Comparison of ENCODE assay signal across 8 cellular contexts in genomic region chr1:147641695-147642592, GRCh38. TPM values are rescaled to one million over a fixed set of nuclear protein-coding genes. Genes with fewer than 3 reads are reported as not detected.
DNase-seq lines count a peak whose midpoint lies in the region; ATAC-seq and TF ChIP-seq lines count a peak whose summit lies in the region.

No MANE protein-coding gene starts in this region.

- intact Hi-C loops in CD14-positive monocyte (cut with micrococcal nuclease) = no loop called here
- intact Hi-C loops in psoas muscle (cut with DNase I) = loop anchor here (1.0 to 10.0 kb wide), 7 partner anchors 60 to 367 kb away; no protein-coding TSS in a partner anchor

- H3K4me3 Mint-ChIP-seq in CD14-positive monocyte = no peak overlapping the region

- no peak overlapping the region for H3K9ac ChIP-seq in GM23248

- peaks cover 13% of the 10 kb centered on the region for H3K4me1 Mint-ChIP-seq in CD14-positive monocyte

- H3K4me1 ChIP-seq in GM23248 (ENCODE audit: insufficient read depth) (no peaks in the 10 kb centered on the region), psoas muscle (peaks cover 17% of the 10 kb centered on the region)

- TF ChIP-seq CTCF in CD14-positive monocyte (IDR thresholded peaks at IDR 0.05) (peak; percentile 87), foreskin fibroblast (IDR thresholded peaks at IDR 0.05; ENCODE audit: low read depth, low read length) (peak; percentile 88), psoas muscle (IDR thresholded peaks at IDR 0.05) (peak; percentile 82)

- H3K27ac ChIP-seq in GM23248 (no peak overlapping the region), psoas muscle (no peak overlapping the region)

- DNase-seq in CD14-positive monocyte (ENCODE audit: low spot score) (no peak), GM23248 (peak; percentile 73), NCI-H526 treated with DMSO at 0.1 percent for 48 hours (lab: John Stamatoyannopoulos, UW) (peak; percentile 64), activated T-cell treated with anti-CD3 and anti-CD28 coated beads for 4 hours (peak; percentile 56), foreskin fibroblast (peak; percentile 24 to 71), psoas muscle (no peak), NK-92 (lab: John Stamatoyannopoulos, UW; ENCODE audit: unreplicated experiment) (no peak)

- peak overlapping the region in 2 of 7 donors; percentile 32 to 54 for H3K27ac Mint-ChIP-seq in CD14-positive monocyte

- no peaks in the 10 kb centered on the region for H3K9me2 ChIP-seq in GM23248 (ENCODE audit: insufficient read depth)

- H3K79me2 ChIP-seq in GM23248 (ENCODE audit: insufficient read depth) = no peaks in the 10 kb centered on the region

- H3K4me2 ChIP-seq in GM23248 (ENCODE audit: unreplicated experiment) = no peak overlapping the region

- peak overlapping the region; percentile 42; the same call in 1 of the 2 replicates for H2AFZ ChIP-seq in GM23248

- H3K27me3 ChIP-seq in GM23248 (replicated peaks; ENCODE audit: insufficient read depth) (no peaks in the 10 kb centered on the region), psoas muscle (ENCODE audit: insufficient read depth in 3 of 3, low read length in 2 of 3) (no peaks in the 10 kb centered on the region)

- no peak overlapping the region for H3K4me3 ChIP-seq in GM23248
- H3K4me3 ChIP-seq in foreskin fibroblast (ENCODE audit: low read depth in 1 of 2, low read length in 2 of 2) = no peak overlapping the region
- no peak overlapping the region for H3K4me3 ChIP-seq in psoas muscle

- 37% methylated on average over 17 of the region's 17 CpGs for WGBS in GM23248 (ENCODE audit: low coverage in 1 of 2, low lambda C conversion rate in 2 of 2, missing lambda C conversion rate in 2 of 2), 2 experiments
- WGBS in psoas muscle, 3 donors = 54 to 68% (median 60%) methylated on average over 17 of the region's 17 CpGs

- in situ Hi-C loops in GM23248 (cut with MboI) = loop anchor here (25.0 kb wide), 1 partner anchor 355 kb away; no protein-coding TSS in a partner anchor

- H3K9me3 ChIP-seq in GM23248 (ENCODE audit: low read depth) = no peaks in the 10 kb centered on the region
- H3K9me3 ChIP-seq in psoas muscle = no peaks in the 10 kb centered on the region

- ATAC-seq in psoas muscle (peak; percentile 64 to 89 (median 72)), GM21717 (IDR thresholded peaks at IDR 0.05; ENCODE audit: unreplicated experiment) (no peak)

- H4K20me1 ChIP-seq in GM23248 (ENCODE audit: insufficient read depth) = no peaks in the 10 kb centered on the region

- H3K27me3 Mint-ChIP-seq in CD14-positive monocyte (ENCODE audit: low read depth in 3 of 3) = no peaks in the 10 kb centered on the region

- H3K36me3 ChIP-seq in GM23248 (ENCODE audit: low read depth) (no peaks in the 10 kb centered on the region), psoas muscle (ENCODE audit: insufficient read depth in 1 of 2, low read depth in 1 of 2) (peaks cover 0 to 32% of the 10 kb centered on the region in 2 donors)

- H3K9me3 Mint-ChIP-seq in CD14-positive monocyte = peaks cover 0 to 1% (median 0%) of the 10 kb centered on the region in 7 donors

- H3K36me3 Mint-ChIP-seq in CD14-positive monocyte = peaks cover 0 to 3% of the 10 kb centered on the region in 2 donors

- H3F3A ChIP-seq in GM23248 (ENCODE audit: insufficient read depth) = no peaks in the 10 kb centered on the region

RNA-seq across cellular contexts. Expression of gene ACP6, which starts 28.4 kb away (rescaled TPM):
- polyA plus RNA-seq in CD14-positive monocyte (1 to 10 TPM; 2.0 to 4.1 TPM), GM23248 (2016; fragmentation: Nextera tagmentation; extraction: Ambion mirVana) (9.3 and 11.0 TPM in 2 replicates), psoas muscle (1 to 10 TPM; 5.0 to 7.4 (median 6.7) TPM)
- total RNA-seq in GM23248 (2014; rRNA removed; shearing (Covaris generic)) = 6.1 and 9.1 TPM in 2 replicates
- 1 to 10 TPM; 4.1 to 8.8 (median 5.1) TPM for total RNA-seq in psoas muscle

Comparison
In these comparisons a context has a peak if more than half of its experiments do, and no peak if none do; other contexts are left out.
1. DNase-seq: peak in GM23248 (single experiment), NCI-H526 treated with DMSO at 0.1 percent for 48 hours (single experiment), activated T-cell treated with anti-CD3 and anti-CD28 coated beads for 4 hours (single experiment) and foreskin fibroblast (2 of 2); none in CD14-positive monocyte (single experiment), psoas muscle (0 of 2) and NK-92 (single experiment).
2. intact Hi-C loops: an anchor here in psoas muscle (1.0 to 10.0 kb wide); none called in CD14-positive monocyte.
3. Peak in every context shown above with its lines, with median percentiles within 50 percentile points of each other: CTCF ChIP-seq.